Comparison of ENCODE assay signal across 8 cellular contexts in genomic region chr17:8162997-8163977, GRCh38. TPM values are rescaled to one million over a fixed set of nuclear protein-coding genes. Genes with fewer than 3 reads are reported as not detected.
DNase-seq lines count a peak whose midpoint lies in the region; ATAC-seq and TF ChIP-seq lines count a peak whose summit lies in the region.

No MANE protein-coding gene starts in this region.

- H3K4me2 ChIP-seq in MM.1S (ENCODE audit: low read depth, low read length), result peak overlapping the region; percentile 100

- intact Hi-C loops in ascending aorta (cut with DNase I), result loop anchor here (2.0 kb wide), 1 partner anchor 24 kb away; no protein-coding TSS in a partner anchor
- intact Hi-C loops in spleen (cut with DNase I; ENCODE audit: low total_unique reads), result no loop called here

- peak overlapping the region; percentile 100 for H2AFZ ChIP-seq in MM.1S (ENCODE audit: low read length)

- H4K20me1 ChIP-seq in MM.1S (ENCODE audit: insufficient read depth, low read length), result no peaks in the 10 kb centered on the region

- no peak for TF ChIP-seq CTCF in GM06990 (IDR thresholded peaks at IDR 0.05; ENCODE audit: insufficient read depth, low read length, poor library complexity, severe bottlenecking)
- no peak for TF ChIP-seq CTCF in MM.1S (IDR thresholded peaks at IDR 0.05; ENCODE audit: low read length)
- no peak for TF ChIP-seq CTCF in ascending aorta (IDR thresholded peaks at IDR 0.05)
- no peak for TF ChIP-seq CTCF in spleen (IDR thresholded peaks at IDR 0.05 in 8 of 11, conservative IDR thresholded peaks at IDR 0.05 in 3 of 11)

- no peaks in the 10 kb centered on the region for H3K9me2 ChIP-seq in MM.1S (replicated peaks; ENCODE audit: insufficient read depth, low read length)

- H3K79me2 ChIP-seq in MM.1S (ENCODE audit: low read length), result peaks cover 32% of the 10 kb centered on the region

- peak overlapping the region; percentile 100 for H3K9ac ChIP-seq in MM.1S (ENCODE audit: low read length)
- H3K9ac ChIP-seq in iPS-20b (ENCODE audit: low read depth, low read length), result peak overlapping the region; percentile 99

- ATAC-seq in HG03342 (IDR thresholded peaks at IDR 0.05; ENCODE audit: unreplicated experiment), result no peak
- no peak for ATAC-seq in GM21381 (IDR thresholded peaks at IDR 0.05; ENCODE audit: unreplicated experiment)
- ATAC-seq in GM18519 (IDR thresholded peaks at IDR 0.05; ENCODE audit: low FRiP score, unreplicated experiment), result no peak

- DNase-seq in GM06990 (ENCODE audit: extremely low read depth, insufficient read length), result peak; percentile 45
- DNase-seq in MM.1S, result no peak
- DNase-seq in ascending aorta (ENCODE audit: low spot score in 2 of 2), result no peak
- peak; percentile 87 for DNase-seq in spleen

- H3K27ac ChIP-seq in MM.1S (ENCODE audit: low read length), result peak overlapping the region; percentile 38
- H3K27ac ChIP-seq in ascending aorta, result peak overlapping the region; percentile 99 to 100
- peak overlapping the region; percentile 99 for H3K27ac ChIP-seq in iPS-20b (ENCODE audit: low read length)
- peak overlapping the region; percentile 98 to 100 (median 100) for H3K27ac ChIP-seq in spleen

- no peaks in the 10 kb centered on the region for H3K27me3 ChIP-seq in GM06990 (replicated peaks; ENCODE audit: control insufficient read depth, insufficient read depth, low read length)
- H3K27me3 ChIP-seq in MM.1S (replicated peaks; ENCODE audit: insufficient read depth, low read length), result no peaks in the 10 kb centered on the region
- H3K27me3 ChIP-seq in ascending aorta, result no peaks in the 10 kb centered on the region
- no peaks in the 10 kb centered on the region for H3K27me3 ChIP-seq in iPS-20b (ENCODE audit: insufficient read depth, low read length)
- H3K27me3 ChIP-seq in spleen (replicated peaks in 1 of 7), result no peaks in the 10 kb centered on the region

- H3K4me3 ChIP-seq in GM06990 (replicated peaks; ENCODE audit: low read depth, low read length) (peak overlapping the region; percentile 95), MM.1S (ENCODE audit: low read length) (peak overlapping the region; percentile 100), ascending aorta (peak overlapping the region; percentile 91 to 100), iPS-20b (ENCODE audit: low read length) (peak overlapping the region; percentile 84), spleen (peak overlapping the region; percentile 7 to 96 (median 76))

- WGBS in spleen, 5 donors, result 11 to 36% (median 19%) methylated on average over 21 to 55 of the region's 55 CpGs

- no peaks in the 10 kb centered on the region for H3K9me3 ChIP-seq in MM.1S (replicated peaks; ENCODE audit: insufficient read depth, low read length)
- no peaks in the 10 kb centered on the region for H3K9me3 ChIP-seq in ascending aorta
- H3K9me3 ChIP-seq in iPS-20b (ENCODE audit: insufficient read depth, low read depth, low read length), result no peaks in the 10 kb centered on the region
- H3K9me3 ChIP-seq in spleen, result no peaks in the 10 kb centered on the region

- H3K4me1 ChIP-seq in MM.1S (ENCODE audit: low read length) (peaks cover 17% of the 10 kb centered on the region), ascending aorta (peaks cover 21 to 33% of the 10 kb centered on the region in 2 donors), iPS-20b (ENCODE audit: insufficient read depth, low read length) (peaks cover 20% of the 10 kb centered on the region), spleen (peaks cover 36 to 69% (median 60%) of the 10 kb centered on the region in 6 donors)

- H3K36me3 ChIP-seq in GM06990 (ENCODE audit: control insufficient read depth, insufficient read depth, low read length), result peaks cover 5% of the 10 kb centered on the region
- H3K36me3 ChIP-seq in MM.1S (replicated peaks; ENCODE audit: insufficient read depth, low read length), result no peaks in the 10 kb centered on the region
- H3K36me3 ChIP-seq in ascending aorta, result peaks cover 15 to 18% of the 10 kb centered on the region in 2 donors
- H3K36me3 ChIP-seq in iPS-20b (ENCODE audit: insufficient read depth, low read depth, low read length), result peaks cover 22% of the 10 kb centered on the region
- H3K36me3 ChIP-seq in spleen, result peaks cover 0 to 32% (median 23%) of the 10 kb centered on the region in 6 donors

- TF ChIP-seq POLR2A in spleen (IDR thresholded peaks at IDR 0.05), result no peak

- H3F3A ChIP-seq in MM.1S (ENCODE audit: insufficient read depth, low read length), result peaks cover 19% of the 10 kb centered on the region

RNA-seq across cellular contexts. Expression of gene VAMP2, which starts 0.5 kb away (rescaled TPM):
- 28.3 TPM for total RNA-seq in ascending aorta
- total RNA-seq in spleen, result 10 to 100 TPM; 37.5 to 94.8 (median 65.7) TPM
- polyA plus RNA-seq in spleen, result 10 to 100 TPM; 38.7 to 57.8 (median 38.8) TPM

RNA-seq across cellular contexts. Expression of gene PER1, which starts 11.1 kb away (rescaled TPM):
- total RNA-seq in ascending aorta (178 TPM), spleen (100 to 1,000 TPM in 2 of 7 donors, 10 to 100 TPM in 5; 68.0 to 213 (median 73.5) TPM)
- 10 to 100 TPM; 12.6 to 83.0 (median 17.5) TPM for polyA plus RNA-seq in spleen

RNA-seq across cellular contexts. Expression of gene TMEM107, which starts 12.9 kb away (rescaled TPM):
- total RNA-seq in ascending aorta (1.6 TPM), spleen (10 to 100 TPM; 13.0 to 42.2 (median 22.4) TPM)
- 10 to 100 TPM in 2 of 3 donors, 1 to 10 TPM in 1; 8.1 to 14.0 (median 11.9) TPM for polyA plus RNA-seq in spleen

RNA-seq across cellular contexts. Expression of gene BORCS6, which starts 26.7 kb away (rescaled TPM):
- total RNA-seq in ascending aorta (29.5 TPM), spleen (10 to 100 TPM in 6 of 7 donors, 1 to 10 TPM in 1; 9.5 to 14.6 (median 12.3) TPM)
- 10 to 100 TPM in 2 of 3 donors, 1 to 10 TPM in 1; 10.0 to 16.5 (median 12.9) TPM for polyA plus RNA-seq in spleen

RNA-seq across cellular contexts. Expression of gene HES7, which starts 39.4 kb away (rescaled TPM):
- not detected for total RNA-seq in ascending aorta
- under 1 TPM in 2 of 7 donors, not detected in 5; 0.41 to 0.67 TPM for total RNA-seq in spleen
- polyA plus RNA-seq in spleen, result under 1 TPM; 0.04 to 0.53 (median 0.32) TPM

Comparison
In these comparisons a context has a peak if more than half of its experiments do, and no peak if none do; other contexts are left out.
1. DNase-seq: peak in GM06990 (single experiment) and spleen (single experiment); none in MM.1S (single experiment) and ascending aorta (0 of 2).
2. H3K27ac ChIP-seq: peak in every context shown above with its lines; median percentile 100 in spleen; 100 in ascending aorta; 99 in iPS-20b; 38 in MM.1S.
3. Peak in every context shown above with its lines, with median percentiles within 50 percentile points of each other: H3K4me3 ChIP-seq.